ENCODE assay signal across 17 cellular contexts in the genomic region with DNA sequence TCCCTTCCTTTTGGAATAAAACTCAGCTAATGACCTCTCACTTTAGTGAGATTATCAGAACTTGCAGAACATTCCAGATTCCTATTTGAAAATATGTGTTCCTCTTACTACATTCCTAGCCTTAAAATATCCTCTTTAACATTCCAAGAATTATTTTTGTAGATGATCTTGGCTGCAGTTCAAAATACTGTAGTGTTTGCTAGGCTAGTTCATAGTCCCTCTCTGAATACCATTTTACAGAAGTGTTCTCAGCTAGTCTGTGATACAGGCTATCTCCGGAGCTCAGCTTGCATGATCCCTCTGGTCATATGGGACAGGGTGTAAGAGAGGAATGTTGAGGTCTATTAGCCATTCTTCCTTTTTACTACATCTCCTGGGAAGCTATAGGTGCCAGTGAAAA. TPM values are rescaled to one million over a fixed set of nuclear protein-coding genes. Genes with fewer than 3 reads are reported as not detected.
DNase-seq lines count a peak whose midpoint lies in the region; ATAC-seq and TF ChIP-seq lines count a peak whose summit lies in the region.
"Had no signal": no experiment of that assay in that cellular context is flagged by ENCODE, and none has a peak within 500 bp of the region (broad histone marks: within the 10 kb centered on the region; RNA-seq: fewer than 3 reads in every experiment).

No MANE protein-coding gene starts in this region.

- in situ Hi-C loops in astrocyte of the spinal cord (cut with HindIII; ENCODE audit: low sequenced_read_pairs), result no loop called here

- H3K27ac ChIP-seq in naive thymus-derived CD4-positive, alpha-beta T cell (ENCODE audit: low read depth, low read length), result no peak overlapping the region

- no peaks in the 10 kb centered on the region for H3K36me3 Mint-ChIP-seq in naive thymus-derived CD4-positive, alpha-beta T cell
- H3K36me3 Mint-ChIP-seq: brain; CD8-positive, alpha-beta T cell; T-cell had no signal

- H3K4me1 ChIP-seq in skeletal muscle satellite cell (ENCODE audit: control insufficient read depth, insufficient read depth, low read length), result peaks cover 12% of the 10 kb centered on the region
- no peaks in the 10 kb centered on the region for H3K4me1 ChIP-seq in naive thymus-derived CD4-positive, alpha-beta T cell (ENCODE audit: control insufficient read depth in 2 of 2, insufficient read depth in 2 of 2, low read length in 2 of 2)

- no peak overlapping the region for H3K27ac Mint-ChIP-seq in naive thymus-derived CD4-positive, alpha-beta T cell
- H3K27ac Mint-ChIP-seq: activated CD4-positive, alpha-beta T cell treated with anti-CD3 and anti-CD28 coated beads for 36 hours; activated T-cell treated with anti-CD3 and anti-CD28 coated beads, Interleukin-2, amount 50 U/mL, for 72 hours; CD8-positive, alpha-beta T cell; T-cell had no signal

- POLR2A ChIA-PET in naive thymus-derived CD4-positive, alpha-beta T cell (lab: Charles Lee), result no interaction called here

- peak overlapping the region; percentile 19 for H3K9ac ChIP-seq in skeletal muscle satellite cell (ENCODE audit: low read depth, low read length)

- peak overlapping the region; percentile 27 for H3K4me2 ChIP-seq in skeletal muscle satellite cell (ENCODE audit: low read length)

- ATAC-seq in left ventricle myocardium superior (peak; percentile 86), GM21423 (IDR thresholded peaks at IDR 0.05; ENCODE audit: unreplicated experiment) (no peak)
- no peak for ATAC-seq in naive thymus-derived CD4-positive, alpha-beta T cell
- ATAC-seq: activated CD4-positive, alpha-beta T cell treated with anti-CD3 and anti-CD28 coated beads for 36 hours; activated T-cell treated with anti-CD3 and anti-CD28 coated beads, Interleukin-2, amount 50 U/mL, for 72 hours; CD8-positive, alpha-beta T cell; mucosa of descending colon; T-cell had no signal

- no peaks in the 10 kb centered on the region for H3K4me1 Mint-ChIP-seq in naive thymus-derived CD4-positive, alpha-beta T cell
- H3K4me1 Mint-ChIP-seq: activated CD4-positive, alpha-beta T cell treated with anti-CD3 and anti-CD28 coated beads for 36 hours; T-cell had no signal

- CTCF ChIA-PET in naive thymus-derived CD4-positive, alpha-beta T cell (lab: Charles Lee), result no interaction called here

- no peak overlapping the region for H3K4me3 ChIP-seq in astrocyte of the spinal cord (ENCODE audit: low read depth, low read length)
- H3K4me3 ChIP-seq in skeletal muscle satellite cell (ENCODE audit: low read length), result no peak overlapping the region
- H3K4me3 ChIP-seq in naive thymus-derived CD4-positive, alpha-beta T cell (ENCODE audit: low read length), result no peak overlapping the region
- H3K4me3 ChIP-seq: mucosa of descending colon had no signal

- no peaks in the 10 kb centered on the region for H3K27me3 ChIP-seq in skeletal muscle satellite cell (ENCODE audit: control insufficient read depth, insufficient read depth, low read length)
- no peaks in the 10 kb centered on the region for H3K27me3 ChIP-seq in naive thymus-derived CD4-positive, alpha-beta T cell (ENCODE audit: control insufficient read depth in 2 of 2, insufficient read depth in 2 of 2, low read length in 2 of 2)

- H3K4me3 Mint-ChIP-seq in naive thymus-derived CD4-positive, alpha-beta T cell, result no peak overlapping the region
- H3K4me3 Mint-ChIP-seq: activated CD4-positive, alpha-beta T cell treated with anti-CD3 and anti-CD28 coated beads for 36 hours; activated T-cell treated with anti-CD3 and anti-CD28 coated beads, Interleukin-2, amount 50 U/mL, for 72 hours; brain; CD8-positive, alpha-beta T cell; T-cell had no signal

- DNase-seq in GM04503 (ENCODE audit: low read depth) (peak; percentile 35), astrocyte of the spinal cord (ENCODE audit: low read depth, low spot score) (peak; percentile 47), left ventricle myocardium superior (no peak), NK-92 (lab: John Stamatoyannopoulos, UW; ENCODE audit: unreplicated experiment) (no peak), hippocampal formation (lab: John Stamatoyannopoulos, UW) (no peak)
- DNase-seq in naive thymus-derived CD4-positive, alpha-beta T cell, result no peak
- DNase-seq: activated CD4-positive, alpha-beta T cell treated with anti-CD3 and anti-CD28 coated beads for 36 hours; activated T-cell treated with anti-CD3 and anti-CD28 coated beads, Interleukin-2, amount 50 U/mL, for 72 hours; CD8-positive, alpha-beta T cell; KG1; mucosa of descending colon; NCI-H1930; retina; T-cell had no signal

- H3K9me3 ChIP-seq in skeletal muscle satellite cell (replicated peaks; ENCODE audit: low read length), result no peaks in the 10 kb centered on the region
- no peaks in the 10 kb centered on the region for H3K9me3 ChIP-seq in naive thymus-derived CD4-positive, alpha-beta T cell (ENCODE audit: control insufficient read depth in 2 of 3, low read length in 3 of 3)
- H3K9me3 ChIP-seq: mucosa of descending colon had no signal

- peaks cover 0 to 4% (median 0%) of the 10 kb centered on the region in 5 donors for H3K27me3 Mint-ChIP-seq in naive thymus-derived CD4-positive, alpha-beta T cell
- H3K27me3 Mint-ChIP-seq: activated CD4-positive, alpha-beta T cell treated with anti-CD3 and anti-CD28 coated beads for 36 hours; brain had no signal

- intact Hi-C loops in left ventricle myocardium superior (cut with micrococcal nuclease), result no loop called here
- intact Hi-C loops in naive thymus-derived CD4-positive, alpha-beta T cell (cut with micrococcal nuclease), result no loop called here

- TF ChIP-seq CTCF in astrocyte of the spinal cord (IDR thresholded peaks at IDR 0.05; ENCODE audit: low read depth, low read length), result no peak

- no peaks in the 10 kb centered on the region for H3K36me3 ChIP-seq in skeletal muscle satellite cell (ENCODE audit: insufficient read depth, low read length)
- no peaks in the 10 kb centered on the region for H3K36me3 ChIP-seq in naive thymus-derived CD4-positive, alpha-beta T cell (ENCODE audit: control insufficient read depth in 2 of 3, insufficient read depth in 3 of 3, low read length in 3 of 3)

- H3K9me3 Mint-ChIP-seq in naive thymus-derived CD4-positive, alpha-beta T cell, result no peaks in the 10 kb centered on the region
- H3K9me3 Mint-ChIP-seq: activated T-cell treated with anti-CD3 and anti-CD28 coated beads, Interleukin-2, amount 50 U/mL, for 72 hours; CD8-positive, alpha-beta T cell; T-cell had no signal

RNA-seq across cellular contexts. Expression of gene GPR33, which starts 17.6 kb away (rescaled TPM):
- not detected for total RNA-seq in left ventricle myocardium superior
- total RNA-seq in skeletal muscle satellite cell (2012; rRNA removed), result not detected in 2 replicates
- under 1 TPM in 1 of 5 experiments, not detected in 4; 0.29 TPM for total RNA-seq in naive thymus-derived CD4-positive, alpha-beta T cell
- polyA plus RNA-seq in naive thymus-derived CD4-positive, alpha-beta T cell, result not detected
- total RNA-seq: activated CD4-positive, alpha-beta T cell treated with anti-CD3 and anti-CD28 coated beads for 36 hours; activated T-cell treated with anti-CD3 and anti-CD28 coated beads, Interleukin-2, amount 50 U/mL, for 72 hours; CD8-positive, alpha-beta T cell; mucosa of descending colon; T-cell had no signal

RNA-seq across cellular contexts. Expression of gene DTD2, which starts 48.1 kb away (rescaled TPM):
- 8.4 TPM for total RNA-seq in left ventricle myocardium superior
- total RNA-seq in skeletal muscle satellite cell (2012; rRNA removed), result 50.7 and 70.2 TPM in 2 replicates
- total RNA-seq in naive thymus-derived CD4-positive, alpha-beta T cell, result 10 to 100 TPM; 13.4 to 20.2 (median 18.6) TPM
- 10 to 100 TPM; 22.8 to 27.2 TPM for polyA plus RNA-seq in naive thymus-derived CD4-positive, alpha-beta T cell

RNA-seq across cellular contexts. Expression of gene NUBPL, which starts 55.8 kb away (rescaled TPM):
- 32.6 TPM for total RNA-seq in left ventricle myocardium superior
- total RNA-seq in skeletal muscle satellite cell (2012; rRNA removed), result 10.9 and 13.2 TPM in 2 replicates
- total RNA-seq in naive thymus-derived CD4-positive, alpha-beta T cell, result 10 to 100 TPM in 2 of 5 experiments, 1 to 10 TPM in 3; 6.1 to 11.7 (median 8.3) TPM
- polyA plus RNA-seq in naive thymus-derived CD4-positive, alpha-beta T cell, result 1 to 10 TPM; 5.8 to 10.0 TPM

Comparison
In these comparisons a context has a peak if more than half of its experiments do, and no peak if none do; other contexts are left out.
1. DNase-seq: peak in GM04503 (single experiment) and astrocyte of the spinal cord (single experiment); none in left ventricle myocardium superior (single experiment), naive thymus-derived CD4-positive, alpha-beta T cell (0 of 9), NK-92 (single experiment) and hippocampal formation (0 of 2).